Comparison of ENCODE assay signal across 2 cellular contexts in the genomic region with DNA sequence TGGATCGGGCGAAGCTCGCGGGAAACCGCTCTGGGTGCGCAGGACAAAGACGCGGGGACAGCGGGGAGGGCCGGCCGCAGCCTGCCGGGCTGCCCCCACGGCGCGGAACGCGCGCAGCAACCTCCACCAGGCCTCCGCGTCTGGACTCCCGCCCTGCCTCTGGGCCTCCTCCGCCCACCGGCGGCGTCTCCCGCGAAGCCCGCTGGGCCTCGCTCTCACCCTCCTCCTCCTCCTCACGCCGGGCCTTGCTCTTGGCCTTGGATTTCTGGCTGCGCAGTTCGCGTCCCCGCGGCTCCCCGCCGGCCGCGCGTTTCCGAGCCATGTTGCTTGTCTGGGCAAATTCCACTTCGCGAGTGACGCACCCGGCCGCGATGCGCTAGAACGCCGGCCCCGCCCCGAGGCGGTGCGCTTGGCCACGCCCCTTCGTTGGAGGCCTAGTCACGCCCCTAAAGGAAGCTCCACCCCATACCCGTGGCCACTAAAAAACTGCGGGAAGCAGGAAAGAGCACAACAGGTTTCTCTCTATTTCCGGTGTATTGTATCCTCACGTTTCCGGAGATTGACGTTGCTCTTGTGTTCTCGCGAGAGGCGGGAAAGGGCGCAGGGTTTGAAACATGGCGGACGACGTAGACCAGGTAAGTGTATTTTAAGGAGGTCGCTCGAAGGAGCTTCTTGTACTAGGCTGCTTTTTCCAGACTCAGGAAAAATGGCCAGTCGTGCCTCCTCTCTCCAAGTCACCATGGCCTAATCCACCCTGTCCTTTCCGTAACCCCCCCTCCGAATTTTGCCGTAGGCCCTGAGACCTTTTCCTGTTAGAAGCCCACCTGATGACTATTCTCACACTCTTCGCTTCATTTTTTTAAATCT.
A peak's percentile ranks its signal among the peaks of the same experiment; 100 is the strongest.
TF ChIP-seq lines count a peak whose summit lies in the region.

Gene LSM3 (plus strand): TSS at position 571 of the 867 bp plus-strand sequence. CDS start 44 bp downstream, at position 615.
Gene XPC (minus strand): TSS at position 355 of the 867 bp plus-strand sequence. CDS start 33 bp downstream, at position 322.

TF ChIP-seq in IMR-90, 13 proteins besides CTCF, POLR2A, EP300 and RAD21:
- TF ChIP-seq MAFK (IDR thresholded peaks at IDR 0.05; ENCODE audit: low read depth, low read length), result peak; percentile 59
- TF ChIP-seq RCOR1 (IDR thresholded peaks at IDR 0.05; ENCODE audit: insufficient replicate concordance, low read length), result no peak
- peak; percentile 86; the same call in 1 of the 2 replicates for TF ChIP-seq MAZ (IDR thresholded peaks at IDR 0.05; ENCODE audit: borderline replicate concordance, low read depth, low read length)
- TF ChIP-seq USF2 (IDR thresholded peaks at IDR 0.05; ENCODE audit: low read depth, low read length), result 0 out of 2 replicates have a peak, but pooled peaks have one; percentile 17
- 0 out of 2 replicates have a peak, but pooled peaks have one; percentile 73 for TF ChIP-seq CHD1 (IDR thresholded peaks at IDR 0.05; ENCODE audit: low read depth, low read length)
- peak; percentile 12; the same call in 1 of the 2 replicates for TF ChIP-seq RFX5 (IDR thresholded peaks at IDR 0.05; ENCODE audit: low read depth, low read length)
- peak; percentile 68; the same call in 1 of the 2 replicates for TF ChIP-seq MXI1 (IDR thresholded peaks at IDR 0.05; ENCODE audit: borderline replicate concordance, low read depth, low read length)
- TF ChIP-seq CEBPB (IDR thresholded peaks at IDR 0.05; ENCODE audit: low read depth, low read length), result no peak
- no peak for TF ChIP-seq ELK1 (IDR thresholded peaks at IDR 0.05; ENCODE audit: borderline replicate concordance, low read depth, low read length)
- TF ChIP-seq BHLHE40 (IDR thresholded peaks at IDR 0.05; ENCODE audit: low read depth, low read length), result peak; percentile 89
- no peak for TF ChIP-seq SMC3 (IDR thresholded peaks at IDR 0.05; ENCODE audit: low read depth, low read length)

TF ChIP-seq in endothelial cell of umbilical vein, 7 proteins besides CTCF, POLR2A, EP300 and RAD21:
- TF ChIP-seq MAX (IDR thresholded peaks at IDR 0.05; ENCODE audit: insufficient read depth, insufficient read length), result no peak
- no peak for TF ChIP-seq EZH2 (IDR thresholded peaks at IDR 0.05; ENCODE audit: borderline replicate concordance, low read depth, low read length, severe bottlenecking)
- peak; percentile 28 for TF ChIP-seq JUN (IDR thresholded peaks at IDR 0.05; ENCODE audit: borderline replicate concordance, insufficient read depth, insufficient read length, low read depth)
- peak; percentile 53 for TF ChIP-seq FOS (IDR thresholded peaks at IDR 0.05; ENCODE audit: borderline replicate concordance, insufficient read depth, low read length)
- no peak for TF ChIP-seq GATA2 (IDR thresholded peaks at IDR 0.05; ENCODE audit: insufficient read depth, insufficient read length, low read depth, low read length)
- peak; percentile 95 for TF ChIP-seq POLR2AphosphoS5 (IDR thresholded peaks at IDR 0.05; ENCODE audit: insufficient read depth, low read depth, low read length)
- TF ChIP-seq MYC (IDR thresholded peaks at IDR 0.05; ENCODE audit: low read depth, low read length), result no peak
